ENCODE assay signal across 8 cellular contexts in the genomic region with DNA sequence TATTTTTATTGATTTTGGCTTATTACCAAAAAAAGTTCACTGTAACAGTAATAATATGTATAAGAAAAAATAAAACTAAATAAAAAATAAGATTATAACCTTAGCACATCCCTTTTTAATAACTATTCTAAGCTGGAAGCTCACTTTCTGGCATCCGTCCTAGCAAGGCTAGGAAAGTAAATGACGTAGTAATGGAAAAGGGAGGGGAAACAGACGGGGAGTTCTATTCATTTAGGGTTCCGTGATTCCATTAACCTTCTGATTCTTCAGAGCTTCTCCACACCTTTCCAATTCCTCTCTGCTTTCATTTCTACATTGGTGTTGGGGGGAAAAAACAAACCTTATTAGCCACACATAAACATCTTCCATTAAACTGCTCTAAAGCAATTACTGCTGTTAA.
DNase-seq lines count a peak whose midpoint lies in the region; ATAC-seq and TF ChIP-seq lines count a peak whose summit lies in the region.

No MANE protein-coding gene starts in this region.

- H3K4me3 ChIP-seq in esophagus squamous epithelium (peak overlapping the region; percentile 13 to 55 (median 30)), rectal smooth muscle tissue (ENCODE audit: low read length) (peak overlapping the region; percentile 49)

- peak; percentile 34 for DNase-seq in DMS153 (lab: John Stamatoyannopoulos, UW)
- DNase-seq in NCI-H345 (lab: John Stamatoyannopoulos, UW): peak; percentile 45
- no peak for DNase-seq in esophagus squamous epithelium (lab: John Stamatoyannopoulos, UW)
- DNase-seq in T-helper 1 cell: no peak
- no peak for DNase-seq in mucosa of gallbladder (ENCODE audit: low spot score)
- DNase-seq in ureter (ENCODE audit: low spot score): no peak

- intact Hi-C loops in esophagus squamous epithelium (cut with DNase I): no loop called here

- H3K4me1 ChIP-seq in esophagus squamous epithelium (peaks cover 0 to 12% (median 0%) of the 10 kb centered on the region in 3 donors), rectal smooth muscle tissue (ENCODE audit: control insufficient read depth, insufficient read depth, low read length) (no peaks in the 10 kb centered on the region)

- TF ChIP-seq POLR2A in esophagus squamous epithelium (IDR thresholded peaks at IDR 0.05): no peak

- no peak for TF ChIP-seq CTCF in esophagus squamous epithelium (IDR thresholded peaks at IDR 0.05)

- no peaks in the 10 kb centered on the region for H3K36me3 ChIP-seq in esophagus squamous epithelium
- H3K36me3 ChIP-seq in rectal smooth muscle tissue (ENCODE audit: control insufficient read depth, insufficient read depth, low read length): no peaks in the 10 kb centered on the region

- no peaks in the 10 kb centered on the region for H3K27me3 ChIP-seq in esophagus squamous epithelium
- no peaks in the 10 kb centered on the region for H3K27me3 ChIP-seq in rectal smooth muscle tissue (ENCODE audit: control insufficient read depth, insufficient read depth, low read length)

- H3K9ac ChIP-seq in rectal smooth muscle tissue (ENCODE audit: low read length): no peak overlapping the region

- WGBS in esophagus squamous epithelium, 2 donors: 11 to 47% methylated on average over 4 of the region's 4 CpGs

- H3K9me3 ChIP-seq in esophagus squamous epithelium: no peaks in the 10 kb centered on the region

- H3K27ac ChIP-seq in esophagus squamous epithelium: no peak overlapping the region
- no peak overlapping the region for H3K27ac ChIP-seq in rectal smooth muscle tissue (ENCODE audit: low read depth, low read length)

- no peak for ATAC-seq in GM18861 (IDR thresholded peaks at IDR 0.05; ENCODE audit: unreplicated experiment)

Comparison
In these comparisons a context has a peak if more than half of its experiments do, and no peak if none do; other contexts are left out.
1. DNase-seq: peak in DMS153 (single experiment) and NCI-H345 (single experiment); none in esophagus squamous epithelium (single experiment), T-helper 1 cell (0 of 5), mucosa of gallbladder (single experiment) and ureter (single experiment).